Comparison of ENCODE assay signal across 24 cellular contexts in genomic region chr14:99196310-99196650, GRCh38.
DNase-seq lines count a peak whose midpoint lies in the region; ATAC-seq and TF ChIP-seq lines count a peak whose summit lies in the region.
"Had no signal": no experiment of that assay in that cellular context is flagged by ENCODE, and none has a peak within 500 bp of the region (broad histone marks: within the 10 kb centered on the region; RNA-seq: fewer than 3 reads in every experiment).

No MANE protein-coding gene starts in this region.

- no peak for ATAC-seq in activated T-cell treated with anti-CD3 and anti-CD28 coated beads, Interleukin-2, amount 50 U/mL, for 72 hours (replicated peaks in 1 of 2)
- ATAC-seq in naive thymus-derived CD4-positive, alpha-beta T cell: no peak
- ATAC-seq in HG03135 (IDR thresholded peaks at IDR 0.05; ENCODE audit: unreplicated experiment) (no peak), lower lobe of right lung (no peak)
- ATAC-seq: gastroesophageal sphincter, K562, natural killer cell had no signal

- no peaks in the 10 kb centered on the region for H3K9me3 ChIP-seq in CD8-positive, alpha-beta memory T cell (ENCODE audit: low read length)
- H3K9me3 ChIP-seq in naive thymus-derived CD4-positive, alpha-beta T cell (ENCODE audit: control insufficient read depth in 2 of 3, low read length in 3 of 3): no peaks in the 10 kb centered on the region
- H3K9me3 ChIP-seq in lower lobe of right lung: no peaks in the 10 kb centered on the region
- H3K9me3 ChIP-seq: colonic mucosa, gastroesophageal sphincter, left ventricle myocardium inferior, stomach, tibial artery had no signal

- H3K27me3 Mint-ChIP-seq in activated T-cell treated with anti-CD3 and anti-CD28 coated beads, Interleukin-2, amount 50 U/mL, for 72 hours (ENCODE audit: low read depth): no peaks in the 10 kb centered on the region
- H3K27me3 Mint-ChIP-seq in CD8-positive, alpha-beta memory T cell: peaks cover 0 to 10% of the 10 kb centered on the region in 2 donors
- no peaks in the 10 kb centered on the region for H3K27me3 Mint-ChIP-seq in activated T-helper 2 cell treated with anti-CD3 and anti-CD28 coated beads, Interferon-gamma antibody, Interleukin-2, Interleukin-4, amounts not matched to agents 10 μg/mL and 5 μg/mL and 100 μg/mL, durations not matched to agents 14 hours and 24 hours and 36 hours (ENCODE audit: low read depth)
- H3K27me3 Mint-ChIP-seq in naive thymus-derived CD4-positive, alpha-beta T cell: no peaks in the 10 kb centered on the region
- H3K27me3 Mint-ChIP-seq in immature natural killer cell (ENCODE audit: low read depth in 3 of 3): peaks cover 0 to 7% (median 2%) of the 10 kb centered on the region in 3 donors

- peaks cover 6 to 13% of the 10 kb centered on the region in 2 donors for H3K36me3 Mint-ChIP-seq in activated T-cell treated with anti-CD3 and anti-CD28 coated beads, Interleukin-2, amount 50 U/mL, for 72 hours (ENCODE audit: insufficient read depth in 2 of 2)
- H3K36me3 Mint-ChIP-seq in CD8-positive, alpha-beta memory T cell: peaks cover 5 to 84% (median 8%) of the 10 kb centered on the region in 3 donors
- peaks cover 34% of the 10 kb centered on the region for H3K36me3 Mint-ChIP-seq in activated T-helper 2 cell treated with anti-CD3 and anti-CD28 coated beads, Interferon-gamma antibody, Interleukin-2, Interleukin-4, amounts not matched to agents 10 μg/mL and 5 μg/mL and 100 μg/mL, durations not matched to agents 14 hours and 24 hours and 36 hours (ENCODE audit: low read depth)
- peaks cover 0 to 47% (median 29%) of the 10 kb centered on the region in 5 donors for H3K36me3 Mint-ChIP-seq in naive thymus-derived CD4-positive, alpha-beta T cell
- peaks cover 0 to 5% (median 0%) of the 10 kb centered on the region in 3 donors for H3K36me3 Mint-ChIP-seq in immature natural killer cell
- H3K36me3 Mint-ChIP-seq: natural killer cell had no signal

- H3K4me1 Mint-ChIP-seq in activated T-cell treated with anti-CD3 and anti-CD28 coated beads, Interleukin-2, amount 50 U/mL, for 72 hours (ENCODE audit: low read depth): peaks cover 97% of the 10 kb centered on the region
- peaks cover 92 to 100% (median 97%) of the 10 kb centered on the region in 3 donors for H3K4me1 Mint-ChIP-seq in CD8-positive, alpha-beta memory T cell
- H3K4me1 Mint-ChIP-seq in activated T-helper 2 cell treated with anti-CD3 and anti-CD28 coated beads, Interferon-gamma antibody, Interleukin-2, Interleukin-4, amounts not matched to agents 10 μg/mL and 5 μg/mL and 100 μg/mL, durations not matched to agents 14 hours and 24 hours and 36 hours (ENCODE audit: low read depth): peaks cover 77% of the 10 kb centered on the region
- peaks cover 58 to 100% (median 96%) of the 10 kb centered on the region in 7 donors for H3K4me1 Mint-ChIP-seq in naive thymus-derived CD4-positive, alpha-beta T cell
- H3K4me1 Mint-ChIP-seq in immature natural killer cell: peaks cover 89 to 96% of the 10 kb centered on the region in 2 donors

- no peaks in the 10 kb centered on the region for H3K9me3 Mint-ChIP-seq in activated T-cell treated with anti-CD3 and anti-CD28 coated beads, Interleukin-2, amount 50 U/mL, for 72 hours
- no peaks in the 10 kb centered on the region for H3K9me3 Mint-ChIP-seq in CD8-positive, alpha-beta memory T cell
- no peaks in the 10 kb centered on the region for H3K9me3 Mint-ChIP-seq in activated T-helper 2 cell treated with anti-CD3 and anti-CD28 coated beads, Interferon-gamma antibody, Interleukin-2, Interleukin-4, amounts not matched to agents 10 μg/mL and 5 μg/mL and 100 μg/mL, durations not matched to agents 14 hours and 24 hours and 36 hours
- peaks cover 0 to 6% (median 0%) of the 10 kb centered on the region in 11 donors for H3K9me3 Mint-ChIP-seq in naive thymus-derived CD4-positive, alpha-beta T cell
- no peaks in the 10 kb centered on the region for H3K9me3 Mint-ChIP-seq in immature natural killer cell
- H3K9me3 Mint-ChIP-seq: mesothelial cell of epicardium, natural killer cell had no signal

- intact Hi-C loops in activated T-helper 2 cell treated with anti-CD3 and anti-CD28 coated beads, Interferon-gamma antibody, Interleukin-2, Interleukin-4, amounts not matched to agents 10 μg/mL and 5 μg/mL and 100 μg/mL, durations not matched to agents 14 hours and 24 hours and 36 hours (cut with micrococcal nuclease): no loop called here
- intact Hi-C loops in naive thymus-derived CD4-positive, alpha-beta T cell (cut with micrococcal nuclease): loop anchor here in 1 of 2 donors (10.0 kb wide), 1 partner anchor 971 kb away; no protein-coding TSS in a partner anchor
- intact Hi-C loops in lower lobe of right lung (cut with DNase I): no loop called here

- CTCF ChIA-PET in CD8-positive, alpha-beta memory T cell (lab: Charles Lee): interaction anchor here (1.2 to 1.9 kb wide), 6 partner anchors 9 to 70 kb away, joined by 3 to 6 read pairs (median 4); no protein-coding TSS in a partner anchor
- CTCF ChIA-PET in naive thymus-derived CD4-positive, alpha-beta T cell (lab: Charles Lee): interaction anchor here (0.5 to 2.7 kb wide), 6 partner anchors 34 to 1059 kb away, joined by 3 to 10 read pairs (median 3); no protein-coding TSS in a partner anchor

- no peak overlapping the region for H3K27ac ChIP-seq in CD8-positive, alpha-beta memory T cell (ENCODE audit: low read depth, low read length)
- H3K27ac ChIP-seq in naive thymus-derived CD4-positive, alpha-beta T cell (ENCODE audit: low read depth, low read length): peak overlapping the region; percentile 85
- no peak overlapping the region for H3K27ac ChIP-seq in lower lobe of right lung
- H3K27ac ChIP-seq: brain microvascular endothelial cell, colonic mucosa, gastroesophageal sphincter, left ventricle myocardium inferior, stomach, tibial artery had no signal

- H3K27me3 ChIP-seq in CD8-positive, alpha-beta memory T cell (ENCODE audit: insufficient read depth, low read length, poor library complexity, severe bottlenecking): no peaks in the 10 kb centered on the region
- H3K27me3 ChIP-seq in naive thymus-derived CD4-positive, alpha-beta T cell (ENCODE audit: control insufficient read depth in 2 of 2, insufficient read depth in 2 of 2, low read length in 2 of 2): no peaks in the 10 kb centered on the region
- H3K27me3 ChIP-seq in lower lobe of right lung (ENCODE audit: low read depth): no peaks in the 10 kb centered on the region
- H3K27me3 ChIP-seq: brain microvascular endothelial cell, colonic mucosa, gastroesophageal sphincter had no signal

- peaks cover 27% of the 10 kb centered on the region for H3K36me3 ChIP-seq in CD8-positive, alpha-beta memory T cell (ENCODE audit: insufficient read depth, low read length)
- peaks cover 6 to 64% (median 22%) of the 10 kb centered on the region in 3 experiments for H3K36me3 ChIP-seq in naive thymus-derived CD4-positive, alpha-beta T cell (ENCODE audit: control insufficient read depth in 2 of 3, insufficient read depth in 3 of 3, low read length in 3 of 3)
- H3K36me3 ChIP-seq in lower lobe of right lung: no peaks in the 10 kb centered on the region
- H3K36me3 ChIP-seq: brain microvascular endothelial cell, colonic mucosa, gastroesophageal sphincter, left ventricle myocardium inferior, stomach, tibial artery had no signal

- no peak for TF ChIP-seq CTCF in lower lobe of right lung (IDR thresholded peaks at IDR 0.05)

- H3K4me3 ChIP-seq in CD8-positive, alpha-beta memory T cell (ENCODE audit: low read length): no peak overlapping the region
- H3K4me3 ChIP-seq in naive thymus-derived CD4-positive, alpha-beta T cell (ENCODE audit: low read length): no peak overlapping the region
- H3K4me3 ChIP-seq in lower lobe of right lung: no peak overlapping the region
- H3K4me3 ChIP-seq: colonic mucosa, gastroesophageal sphincter, K562, left ventricle myocardium inferior, smooth muscle cell, stomach, tibial artery had no signal

- no peak overlapping the region for H3K27ac Mint-ChIP-seq in activated T-cell treated with anti-CD3 and anti-CD28 coated beads, Interleukin-2, amount 50 U/mL, for 72 hours
- H3K27ac Mint-ChIP-seq in CD8-positive, alpha-beta memory T cell: peak overlapping the region; percentile 75 to 98 (median 96)
- H3K27ac Mint-ChIP-seq in activated T-helper 2 cell treated with anti-CD3 and anti-CD28 coated beads, Interferon-gamma antibody, Interleukin-2, Interleukin-4, amounts not matched to agents 10 μg/mL and 5 μg/mL and 100 μg/mL, durations not matched to agents 14 hours and 24 hours and 36 hours: peak overlapping the region; percentile 96
- H3K27ac Mint-ChIP-seq in naive thymus-derived CD4-positive, alpha-beta T cell: peak overlapping the region; percentile 93 to 100 (median 98)
- H3K27ac Mint-ChIP-seq in immature natural killer cell: no peak overlapping the region
- H3K27ac Mint-ChIP-seq: mesothelial cell of epicardium had no signal

- POLR2A ChIA-PET in CD8-positive, alpha-beta memory T cell (lab: Charles Lee): no interaction called here
- POLR2A ChIA-PET in naive thymus-derived CD4-positive, alpha-beta T cell (lab: Charles Lee): interaction anchor here (1.1 to 69.0 kb wide), 6 partner anchors 7 to 1205 kb away, joined by 3 to 2458 read pairs (median 9); partner anchors contain the start of gene BCL11B

- H3K4me1 ChIP-seq in CD8-positive, alpha-beta memory T cell (ENCODE audit: insufficient read depth, low read length): peaks cover 99% of the 10 kb centered on the region
- H3K4me1 ChIP-seq in naive thymus-derived CD4-positive, alpha-beta T cell (ENCODE audit: control insufficient read depth in 2 of 2, insufficient read depth in 2 of 2, low read length in 2 of 2): peaks cover 82 to 91% of the 10 kb centered on the region in 2 donors
- peaks cover 6% of the 10 kb centered on the region for H3K4me1 ChIP-seq in lower lobe of right lung
- H3K4me1 ChIP-seq: colonic mucosa had no signal

- H3K4me3 Mint-ChIP-seq in activated T-cell treated with anti-CD3 and anti-CD28 coated beads, Interleukin-2, amount 50 U/mL, for 72 hours: peak overlapping the region; percentile 20 to 22
- H3K4me3 Mint-ChIP-seq in CD8-positive, alpha-beta memory T cell: peak overlapping the region in 4 of 7 donors; percentile 20 to 88 (median 40)
- no peak overlapping the region for H3K4me3 Mint-ChIP-seq in activated T-helper 2 cell treated with anti-CD3 and anti-CD28 coated beads, Interferon-gamma antibody, Interleukin-2, Interleukin-4, amounts not matched to agents 10 μg/mL and 5 μg/mL and 100 μg/mL, durations not matched to agents 14 hours and 24 hours and 36 hours (ENCODE audit: low read depth)
- H3K4me3 Mint-ChIP-seq in naive thymus-derived CD4-positive, alpha-beta T cell: peak overlapping the region; percentile 25 to 94 (median 88)
- H3K4me3 Mint-ChIP-seq in immature natural killer cell: no peak overlapping the region
- H3K4me3 Mint-ChIP-seq: mesothelial cell of epicardium, natural killer cell had no signal

- DNase-seq in activated T-cell treated with anti-CD3 and anti-CD28 coated beads, Interleukin-2, amount 50 U/mL, for 72 hours: no peak
- no peak for DNase-seq in activated T-cell treated with anti-CD3 and anti-CD28 coated beads for 4 hours
- DNase-seq in CD8-positive, alpha-beta memory T cell: no peak
- DNase-seq in activated T-helper 2 cell treated with anti-CD3 and anti-CD28 coated beads, Interferon-gamma antibody, Interleukin-2, Interleukin-4, amounts not matched to agents 10 μg/mL and 5 μg/mL and 100 μg/mL, durations not matched to agents 14 hours and 24 hours and 36 hours (ENCODE audit: low spot score): no peak
- DNase-seq in naive thymus-derived CD4-positive, alpha-beta T cell: no peak
- DNase-seq in immature natural killer cell: no peak
- no peak for DNase-seq in lower lobe of right lung
- DNase-seq: activated CD4-positive, CD25-positive, alpha-beta regulatory T cell treated with anti-CD3 and anti-CD28 coated beads, Interleukin-2, amount 50 U/mL, for 72 hours; activated CD8-positive, alpha-beta memory T cell treated with anti-CD3 and anti-CD28 coated beads, Interleukin-2, amount 50 U/mL, for 48 hours; brain microvascular endothelial cell; colonic mucosa; DMS 273 treated with DMSO at 0.1 percent for 48 hours; left ventricle myocardium inferior; natural killer cell; NCI-H2081 treated with DMSO at 0.1 percent for 48 hours; Right ventricle myocardium superior; stimulated activated CD4-positive, alpha-beta T cell treated with anti-CD3 and anti-CD28 coated beads, Interleukin-4, amount 100 ng/mL, for 1 hour; stomach; tibial artery had no signal

Comparison
In these comparisons a context has a peak if more than half of its experiments do, and no peak if none do; other contexts are left out.
1. H3K27ac Mint-ChIP-seq: peak in CD8-positive, alpha-beta memory T cell (8 of 8), activated T-helper 2 cell treated with anti-CD3 and anti-CD28 coated beads, Interferon-gamma antibody, Interleukin-2, Interleukin-4, amounts not matched to agents 10 μg/mL and 5 μg/mL and 100 μg/mL, durations not matched to agents 14 hours and 24 hours and 36 hours (single experiment) and naive thymus-derived CD4-positive, alpha-beta T cell (9 of 9); none in activated T-cell treated with anti-CD3 and anti-CD28 coated beads, Interleukin-2, amount 50 U/mL, for 72 hours (single experiment) and immature natural killer cell (0 of 6).
2. H3K4me3 Mint-ChIP-seq: peak in activated T-cell treated with anti-CD3 and anti-CD28 coated beads, Interleukin-2, amount 50 U/mL, for 72 hours (2 of 2), CD8-positive, alpha-beta memory T cell (4 of 7) and naive thymus-derived CD4-positive, alpha-beta T cell (10 of 10); none in activated T-helper 2 cell treated with anti-CD3 and anti-CD28 coated beads, Interferon-gamma antibody, Interleukin-2, Interleukin-4, amounts not matched to agents 10 μg/mL and 5 μg/mL and 100 μg/mL, durations not matched to agents 14 hours and 24 hours and 36 hours (single experiment) and immature natural killer cell (0 of 5).